18 cellular contexts compared by ENCODE assay signal in the genomic region with DNA sequence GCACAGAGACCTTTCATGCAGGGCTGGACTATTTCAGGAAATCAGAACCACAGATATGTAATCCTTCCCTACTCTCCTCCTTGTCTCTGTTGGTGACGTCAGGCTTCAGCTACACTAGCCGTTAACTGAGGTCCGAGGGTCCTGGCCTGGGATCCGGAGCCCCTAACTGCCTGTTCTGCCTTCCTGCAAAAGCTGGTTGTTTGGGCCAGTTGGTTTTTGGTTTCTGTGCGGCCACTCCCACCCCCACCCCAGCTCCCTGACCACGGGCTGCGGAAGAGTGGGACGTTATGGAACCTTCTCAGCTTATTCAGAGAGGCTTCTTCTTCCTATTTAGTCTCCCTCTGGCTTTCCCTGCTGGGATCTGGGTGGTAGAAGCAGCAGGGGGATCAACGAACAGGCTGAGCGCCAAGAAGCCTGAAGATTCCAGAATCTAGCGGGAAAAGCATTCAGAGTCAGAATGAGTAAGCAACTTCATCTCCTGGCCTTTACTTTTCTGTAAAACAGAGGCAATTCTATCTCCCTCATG. TPM values are rescaled to one million over a fixed set of nuclear protein-coding genes. Genes with fewer than 3 reads are reported as not detected.
DNase-seq lines count a peak whose midpoint lies in the region; ATAC-seq and TF ChIP-seq lines count a peak whose summit lies in the region.
"Had no signal": no experiment of that assay in that cellular context is flagged by ENCODE, and none has a peak within 500 bp of the region (broad histone marks: within the 10 kb centered on the region; RNA-seq: fewer than 3 reads in every experiment).

No MANE protein-coding gene starts in this region.

- peaks cover 94% of the 10 kb centered on the region for H3K4me1 Mint-ChIP-seq in brain
- no peaks in the 10 kb centered on the region for H3K4me1 Mint-ChIP-seq in activated T-cell treated with anti-CD3 and anti-CD28 coated beads, Interleukin-2, amount 50 U/mL, for 24 hours (ENCODE audit: low read depth)
- no peaks in the 10 kb centered on the region for H3K4me1 Mint-ChIP-seq in stimulated activated memory B cell treated with anti-CD40 and anti-IgM and Interleukin-4, amounts not matched to agents 10 μg/mL and 1 μg/mL and 100 μg/mL, for 72 hours
- H3K4me1 Mint-ChIP-seq: activated CD4-positive, alpha-beta memory T cell treated with anti-CD3 and anti-CD28 coated beads, Interleukin-2, amount 10 ng/mL, durations not matched to agents 7 days and 5 days had no signal

- H2AFZ ChIP-seq in hepatocyte = no peak overlapping the region

- H3K4me3 ChIP-seq in hepatocyte = no peak overlapping the region
- no peak overlapping the region for H3K4me3 ChIP-seq in skeletal muscle cell (ENCODE audit: low read depth, low read length)
- H3K4me3 ChIP-seq: BLaER1 treated with 17β-estradiol and CSF1 and Interleukin-3, amounts not matched to agents 10 nM and 100 nM; spleen had no signal

- no peaks in the 10 kb centered on the region for H3K9me2 ChIP-seq in hepatocyte (replicated peaks; ENCODE audit: insufficient read depth)

- H3K27ac Mint-ChIP-seq in brain = peak overlapping the region in 4 of 5 experiments; percentile 24 to 90 (median 66)
- no peak overlapping the region for H3K27ac Mint-ChIP-seq in activated T-cell treated with anti-CD3 and anti-CD28 coated beads, Interleukin-2, amount 50 U/mL, for 24 hours
- H3K27ac Mint-ChIP-seq in stimulated activated memory B cell treated with anti-CD40 and anti-IgM and Interleukin-4, amounts not matched to agents 10 μg/mL and 1 μg/mL and 100 μg/mL, for 72 hours = no peak overlapping the region
- H3K27ac Mint-ChIP-seq: activated CD4-positive, alpha-beta memory T cell treated with anti-CD3 and anti-CD28 coated beads, Interleukin-2, amount 10 ng/mL, durations not matched to agents 7 days and 5 days; effector memory CD8-positive, alpha-beta T cell had no signal

- peak; percentile 52 for DNase-seq in ELF-1 (ENCODE audit: low read depth, low spot score)
- DNase-seq in hepatocyte (ENCODE audit: low spot score) = peak; percentile 63
- peak; percentile 62 for DNase-seq in skeletal muscle cell (ENCODE audit: low read depth)
- DNase-seq in activated CD4-positive, CD25-positive, alpha-beta regulatory T cell (lab: John Stamatoyannopoulos, UW) = no peak
- no peak for DNase-seq in NCI-H1694 (lab: John Stamatoyannopoulos, UW)
- no peak for DNase-seq in activated T-cell treated with anti-CD3 and anti-CD28 coated beads, Interleukin-2, amount 50 U/mL, for 24 hours
- DNase-seq: activated CD4-positive, alpha-beta memory T cell treated with anti-CD3 and anti-CD28 coated beads, Interleukin-2, amount 10 ng/mL, durations not matched to agents 7 days and 5 days; activated naive CD4-positive, alpha-beta T cell treated with anti-CD3 and anti-CD28 coated beads, Interleukin-2, amount 50 U/mL, for 16 hours; effector memory CD8-positive, alpha-beta T cell; GDM1; MM.1S; NCI-H226; spleen; T1000 had no signal

- H4K20me1 ChIP-seq in hepatocyte (ENCODE audit: insufficient read depth, poor library complexity, severe bottlenecking) = no peaks in the 10 kb centered on the region
- H4K20me1 ChIP-seq: BLaER1 treated with 17β-estradiol and CSF1 and Interleukin-3, amounts not matched to agents 10 nM and 100 nM had no signal

- H3K4me3 Mint-ChIP-seq in brain = peak overlapping the region in 1 of 5 experiments; percentile 22
- no peak overlapping the region for H3K4me3 Mint-ChIP-seq in activated T-cell treated with anti-CD3 and anti-CD28 coated beads, Interleukin-2, amount 50 U/mL, for 24 hours
- no peak overlapping the region for H3K4me3 Mint-ChIP-seq in stimulated activated memory B cell treated with anti-CD40 and anti-IgM and Interleukin-4, amounts not matched to agents 10 μg/mL and 1 μg/mL and 100 μg/mL, for 72 hours
- H3K4me3 Mint-ChIP-seq: activated CD4-positive, alpha-beta memory T cell treated with anti-CD3 and anti-CD28 coated beads, Interleukin-2, amount 10 ng/mL, durations not matched to agents 7 days and 5 days; effector memory CD8-positive, alpha-beta T cell had no signal

- no peaks in the 10 kb centered on the region for H3K36me3 Mint-ChIP-seq in brain
- no peaks in the 10 kb centered on the region for H3K36me3 Mint-ChIP-seq in activated T-cell treated with anti-CD3 and anti-CD28 coated beads, Interleukin-2, amount 50 U/mL, for 24 hours (ENCODE audit: low read depth)
- H3K36me3 Mint-ChIP-seq in stimulated activated memory B cell treated with anti-CD40 and anti-IgM and Interleukin-4, amounts not matched to agents 10 μg/mL and 1 μg/mL and 100 μg/mL, for 72 hours = no peaks in the 10 kb centered on the region

- no peaks in the 10 kb centered on the region for H3K36me3 ChIP-seq in hepatocyte (replicated peaks; ENCODE audit: insufficient read depth, low read depth)
- H3K36me3 ChIP-seq: BLaER1 treated with 17β-estradiol and CSF1 and Interleukin-3, amounts not matched to agents 10 nM and 100 nM; spleen had no signal

- H3K79me2 ChIP-seq in hepatocyte = no peaks in the 10 kb centered on the region

- H3K27ac ChIP-seq in hepatocyte = peak overlapping the region; percentile 84
- H3K27ac ChIP-seq: BLaER1 treated with 17β-estradiol and CSF1 and Interleukin-3, amounts not matched to agents 10 nM and 100 nM had no signal

- no peak for ATAC-seq in stimulated activated memory B cell treated with anti-CD40 and anti-IgM and Interleukin-4, amounts not matched to agents 10 μg/mL and 1 μg/mL and 100 μg/mL, for 72 hours
- ATAC-seq: effector memory CD8-positive, alpha-beta T cell; Panc1 had no signal

- H3K9me3 ChIP-seq in hepatocyte (ENCODE audit: low read depth) = no peaks in the 10 kb centered on the region
- H3K9me3 ChIP-seq: BLaER1 treated with 17β-estradiol and CSF1 and Interleukin-3, amounts not matched to agents 10 nM and 100 nM; spleen had no signal

- H3K4me1 ChIP-seq in hepatocyte (ENCODE audit: insufficient read depth) = peaks cover 18% of the 10 kb centered on the region

- 61% methylated on average over 11 of the region's 11 CpGs for whole genome bisulfite sequencing in hepatocyte (ENCODE audit: low lambda C conversion rate, missing lambda C conversion rate)

- H3K27me3 Mint-ChIP-seq in brain = peaks cover 3% of the 10 kb centered on the region
- no peaks in the 10 kb centered on the region for H3K27me3 Mint-ChIP-seq in activated T-cell treated with anti-CD3 and anti-CD28 coated beads, Interleukin-2, amount 50 U/mL, for 24 hours
- peaks cover 10% of the 10 kb centered on the region for H3K27me3 Mint-ChIP-seq in stimulated activated memory B cell treated with anti-CD40 and anti-IgM and Interleukin-4, amounts not matched to agents 10 μg/mL and 1 μg/mL and 100 μg/mL, for 72 hours
- H3K27me3 Mint-ChIP-seq: activated CD4-positive, alpha-beta memory T cell treated with anti-CD3 and anti-CD28 coated beads, Interleukin-2, amount 10 ng/mL, durations not matched to agents 7 days and 5 days had no signal

- TF ChIP-seq CTCF in brain (conservative IDR thresholded peaks at IDR 0.05) = no peak
- no peak for TF ChIP-seq CTCF in hepatocyte (IDR thresholded peaks at IDR 0.05; ENCODE audit: poor library complexity)

- peak overlapping the region; percentile 61 for H3K4me2 ChIP-seq in hepatocyte
- H3K4me2 ChIP-seq: BLaER1 treated with 17β-estradiol and CSF1 and Interleukin-3, amounts not matched to agents 10 nM and 100 nM had no signal

- no peaks in the 10 kb centered on the region for H3K27me3 ChIP-seq in hepatocyte
- H3K27me3 ChIP-seq: BLaER1 treated with 17β-estradiol and CSF1 and Interleukin-3, amounts not matched to agents 10 nM and 100 nM; spleen had no signal

- peaks cover 0 to 4% (median 0%) of the 10 kb centered on the region in 5 experiments for H3K9me3 Mint-ChIP-seq in brain
- no peaks in the 10 kb centered on the region for H3K9me3 Mint-ChIP-seq in activated T-cell treated with anti-CD3 and anti-CD28 coated beads, Interleukin-2, amount 50 U/mL, for 24 hours
- H3K9me3 Mint-ChIP-seq in stimulated activated memory B cell treated with anti-CD40 and anti-IgM and Interleukin-4, amounts not matched to agents 10 μg/mL and 1 μg/mL and 100 μg/mL, for 72 hours = no peaks in the 10 kb centered on the region
- H3K9me3 Mint-ChIP-seq: activated CD4-positive, alpha-beta memory T cell treated with anti-CD3 and anti-CD28 coated beads, Interleukin-2, amount 10 ng/mL, durations not matched to agents 7 days and 5 days; effector memory CD8-positive, alpha-beta T cell had no signal

RNA-seq across cellular contexts. Expression of gene ROCK2, which starts 49.3 kb away (rescaled TPM):
- polyA plus RNA-seq in brain (ENCODE audit: insufficient read depth, low read depth, low replicate concordance) = 2.8 TPM
- total RNA-seq in hepatocyte = 52.8 and 59.6 TPM in 2 replicates
- polyA plus RNA-seq in hepatocyte = 30.7 and 34.5 TPM in 2 replicates

Comparison
In these comparisons a context has a peak if more than half of its experiments do, and no peak if none do; other contexts are left out.
1. DNase-seq: peak in ELF-1 (single experiment), hepatocyte (single experiment) and skeletal muscle cell (single experiment); none in activated CD4-positive, CD25-positive, alpha-beta regulatory T cell (0 of 4), NCI-H1694 (single experiment) and activated T-cell treated with anti-CD3 and anti-CD28 coated beads, Interleukin-2, amount 50 U/mL, for 24 hours (single experiment).
2. H3K27ac Mint-ChIP-seq: peak in brain (4 of 5); none in activated T-cell treated with anti-CD3 and anti-CD28 coated beads, Interleukin-2, amount 50 U/mL, for 24 hours (single experiment) and stimulated activated memory B cell treated with anti-CD40 and anti-IgM and Interleukin-4, amounts not matched to agents 10 μg/mL and 1 μg/mL and 100 μg/mL, for 72 hours (single experiment).